Comparison of ENCODE assay signal across 8 cellular contexts in the genomic region with DNA sequence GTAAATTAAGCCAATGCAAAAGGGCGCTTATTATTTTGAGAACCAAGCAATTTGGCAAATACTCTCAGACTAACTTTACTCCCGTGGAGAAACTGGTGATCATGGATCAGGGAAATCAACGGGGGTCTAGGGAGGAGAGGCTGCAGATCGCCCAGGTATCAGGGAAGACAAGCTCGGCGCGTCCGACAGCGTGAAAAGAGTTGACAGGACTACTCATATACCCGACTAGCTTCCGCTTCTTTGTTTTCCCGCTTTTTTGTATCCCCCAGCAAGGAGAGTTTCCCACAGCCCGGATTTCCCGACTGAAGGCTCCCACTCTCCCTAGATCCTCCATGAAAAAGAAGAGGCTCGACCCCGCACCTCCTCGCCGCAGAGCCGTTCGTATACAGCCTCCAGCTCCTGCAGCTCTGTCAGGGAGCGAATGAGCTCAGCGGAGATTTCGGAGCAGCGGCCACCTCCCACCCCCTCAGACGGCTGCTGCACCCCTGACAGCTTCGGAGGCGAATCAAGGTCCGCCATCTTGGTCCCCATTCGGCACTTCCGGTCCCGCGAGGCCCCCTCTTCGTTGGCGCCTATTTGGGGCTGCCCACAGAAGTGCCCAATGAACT. TPM values are rescaled to one million over a fixed set of nuclear protein-coding genes. Genes with fewer than 3 reads are reported as not detected.
DNase-seq lines count a peak whose midpoint lies in the region; FAIRE-seq and TF ChIP-seq lines count a peak whose summit lies in the region.

A gene (minus strand): TSS at position 542 of the 608 bp plus-strand sequence. CDS start 11 bp downstream, at position 531.

- no peak for TF ChIP-seq CTCF in HL-60 (IDR thresholded peaks at IDR 0.05; ENCODE audit: insufficient read depth, low read length)
- no peak for TF ChIP-seq CTCF in OCI-LY7 (conservative IDR thresholded peaks at IDR 0.05; ENCODE audit: low read length)
- no peak for TF ChIP-seq CTCF in epithelial cell of esophagus (IDR thresholded peaks at IDR 0.05; ENCODE audit: insufficient read depth, low read depth, low read length, missing control alignments)

- POLR2A ChIA-PET in OCI-LY7 (lab: Charles Lee) = interaction anchor here (0.5 to 1.9 kb wide), 13 partner anchors 9 to 769 kb away, joined by 3 to 13 read pairs (median 3); a partner anchor contains a TSS

- peak within 1 kb of the TSS; percentile 60 for H3K4me3 ChIP-seq in HL-60 (replicated peaks; ENCODE audit: insufficient read depth, low read length)
- H3K4me3 ChIP-seq in OCI-LY7 (ENCODE audit: low read depth, low read length, poor library complexity, severe bottlenecking) = peak within 1 kb of the TSS; percentile 99
- peak within 1 kb of the TSS; percentile 97 for H3K4me3 ChIP-seq in epithelial cell of esophagus (ENCODE audit: low read length)
- peak within 1 kb of the TSS; percentile 97 for H3K4me3 ChIP-seq in mononuclear cell (ENCODE audit: low read length)

- peak within 1 kb of the TSS; percentile 45 for H2AFZ ChIP-seq in OCI-LY7 (ENCODE audit: low read length)

- H3K4me1 ChIP-seq in OCI-LY7 (ENCODE audit: insufficient read depth, low read length, poor library complexity, severe bottlenecking) = peaks cover 46% of the 10 kb centered on the region
- peaks cover 52% of the 10 kb centered on the region for H3K4me1 ChIP-seq in mononuclear cell (ENCODE audit: insufficient read depth, low read length)

- peak; percentile 66 for FAIRE-seq in GM19239 (lab: Jason Lieb, UNC)

- H4K20me1 ChIP-seq in OCI-LY7 (ENCODE audit: insufficient read depth, low read length) = peaks cover 18% of the 10 kb centered on the region

- H3K9me3 ChIP-seq in OCI-LY7 (ENCODE audit: low read length) = no peaks in the 10 kb centered on the region
- no peaks in the 10 kb centered on the region for H3K9me3 ChIP-seq in mononuclear cell (ENCODE audit: low read depth, low read length)

- H3K9me2 ChIP-seq in OCI-LY7 (ENCODE audit: insufficient read depth, low read length) = no peaks in the 10 kb centered on the region

- peak within 1 kb of the TSS; percentile 87 for H3K4me2 ChIP-seq in OCI-LY7 (ENCODE audit: low read length)

- H3K36me3 ChIP-seq in OCI-LY7 (ENCODE audit: insufficient read depth, low read length) = peaks cover 48% of the 10 kb centered on the region

- intact Hi-C loops in OCI-LY7 (cut with micrococcal nuclease; ENCODE audit: unreplicated experiment) = loop anchor here (1.0 to 10.0 kb wide), 5 partner anchors 92 to 958 kb away; a partner anchor contains a TSS

- H3K27ac ChIP-seq in HL-60 (replicated peaks) (peak within 1 kb of the TSS; percentile 95), OCI-LY7 (ENCODE audit: low read depth, low read length, poor library complexity, severe bottlenecking) (peak within 1 kb of the TSS; percentile 88)

- DNase-seq in Ammon's horn (ENCODE audit: low spot score) (peak; percentile 90), GM19239 (ENCODE audit: insufficient read length, low spot score) (peak; percentile 61), HL-60 (ENCODE audit: low read depth in 1 of 2, low spot score in 1 of 2) (peak; percentile 76 to 91), OCI-LY7 (ENCODE audit: low spot score) (peak; percentile 95), activated T-cell treated with anti-CD3 and anti-CD28 coated beads for 4 hours (peak; percentile 87), epithelial cell of esophagus (ENCODE audit: low read depth) (peak; percentile 85)
- DNase-seq in stimulated activated CD8-positive, alpha-beta memory T cell treated with anti-CD3 and anti-CD28 coated beads, Interleukin-4, amount 100 ng/mL, for 1 hour (ENCODE audit: low read depth in 2 of 2, low spot score in 1 of 2) = peak; percentile 73 to 80

- CTCF ChIA-PET in OCI-LY7 (lab: Charles Lee; ENCODE audit: unreplicated experiment) = no interaction called here

- H3K79me2 ChIP-seq in OCI-LY7 (ENCODE audit: insufficient read depth, low read depth, low read length) = peaks cover 75% of the 10 kb centered on the region

- H3K27me3 ChIP-seq in HL-60 (ENCODE audit: insufficient read depth, poor library complexity, severe bottlenecking) (no peaks in the 10 kb centered on the region), mononuclear cell (ENCODE audit: insufficient read depth, low read length) (no peaks in the 10 kb centered on the region)

- TSS peak; percentile 94 for BruUV-seq in OCI-LY7 (replicated peaks; lab: Mats Ljungman, UMichigan)

RNA-seq across cellular contexts. Expression of the gene that starts here (rescaled TPM):
- 41.9 and 48.8 TPM in 2 replicates for total RNA-seq in OCI-LY7 (2014; rRNA removed; shearing (Covaris generic))
- total RNA-seq in OCI-LY7 (2022) (91.6 and 100 TPM in 2 replicates), mononuclear cell (19.2 TPM)

Comparison
In these comparisons a context has a peak if more than half of its experiments do, and no peak if none do; other contexts are left out.
1. Peak in every context shown above with its lines: DNase-seq, H3K4me3 ChIP-seq and H3K27ac ChIP-seq.